ENCODE assay signal across 2 cellular contexts in the genomic region with DNA sequence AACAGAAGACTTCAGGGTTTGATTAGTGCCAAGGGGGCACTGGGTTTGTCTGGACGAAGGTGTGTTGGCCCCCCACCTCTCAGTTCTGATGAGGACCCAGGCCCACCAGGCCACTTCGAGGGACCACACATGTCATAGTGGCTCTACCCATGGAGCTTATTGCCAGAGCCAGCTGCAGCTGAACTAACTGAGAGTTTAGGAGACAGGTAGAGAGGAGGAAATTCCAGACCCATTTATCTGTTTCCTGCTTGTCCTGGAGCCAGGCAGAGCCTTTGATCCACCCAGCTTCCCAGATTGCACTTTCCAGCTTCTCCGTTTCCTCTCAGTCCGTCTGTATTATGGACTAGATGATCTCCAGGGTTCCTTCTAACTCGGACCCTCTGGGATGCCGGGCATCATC.
TF ChIP-seq lines count a peak whose summit lies in the region.

No MANE protein-coding gene starts in this region.

TF ChIP-seq in IMR-90, 13 proteins besides CTCF, POLR2A, EP300 and RAD21:
- TF ChIP-seq RFX5 (IDR thresholded peaks at IDR 0.05; ENCODE audit: low read depth, low read length) (no peak), CHD1 (IDR thresholded peaks at IDR 0.05; ENCODE audit: low read depth, low read length) (no peak), CEBPB (IDR thresholded peaks at IDR 0.05; ENCODE audit: low read depth, low read length) (no peak), NFE2L2 (IDR thresholded peaks at IDR 0.05; ENCODE audit: low read depth, low read length) (no peak), MAFK (IDR thresholded peaks at IDR 0.05; ENCODE audit: low read depth, low read length) (no peak), FOS (IDR thresholded peaks at IDR 0.05; ENCODE audit: low read depth, low read length) (no peak), SMC3 (IDR thresholded peaks at IDR 0.05; ENCODE audit: low read depth, low read length) (no peak), RCOR1 (IDR thresholded peaks at IDR 0.05; ENCODE audit: insufficient replicate concordance, low read length) (no peak), MXI1 (IDR thresholded peaks at IDR 0.05; ENCODE audit: borderline replicate concordance, low read depth, low read length) (no peak), MAZ (IDR thresholded peaks at IDR 0.05; ENCODE audit: borderline replicate concordance, low read depth, low read length) (no peak), BHLHE40 (IDR thresholded peaks at IDR 0.05; ENCODE audit: low read depth, low read length) (no peak)
- TF ChIP-seq, protein P1, sequence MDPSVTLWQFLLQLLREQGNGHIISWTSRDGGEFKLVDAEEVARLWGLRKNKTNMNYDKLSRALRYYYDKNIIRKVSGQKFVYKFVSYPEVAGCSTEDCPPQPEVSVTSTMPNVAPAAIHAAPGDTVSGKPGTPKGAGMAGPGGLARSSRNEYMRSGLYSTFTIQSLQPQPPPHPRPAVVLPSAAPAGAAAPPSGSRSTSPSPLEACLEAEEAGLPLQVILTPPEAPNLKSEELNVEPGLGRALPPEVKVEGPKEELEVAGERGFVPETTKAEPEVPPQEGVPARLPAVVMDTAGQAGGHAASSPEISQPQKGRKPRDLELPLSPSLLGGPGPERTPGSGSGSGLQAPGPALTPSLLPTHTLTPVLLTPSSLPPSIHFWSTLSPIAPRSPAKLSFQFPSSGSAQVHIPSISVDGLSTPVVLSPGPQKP (IDR thresholded peaks at IDR 0.05; ENCODE audit: borderline replicate concordance, low read depth, low read length): no peak
- TF ChIP-seq, protein P2, sequence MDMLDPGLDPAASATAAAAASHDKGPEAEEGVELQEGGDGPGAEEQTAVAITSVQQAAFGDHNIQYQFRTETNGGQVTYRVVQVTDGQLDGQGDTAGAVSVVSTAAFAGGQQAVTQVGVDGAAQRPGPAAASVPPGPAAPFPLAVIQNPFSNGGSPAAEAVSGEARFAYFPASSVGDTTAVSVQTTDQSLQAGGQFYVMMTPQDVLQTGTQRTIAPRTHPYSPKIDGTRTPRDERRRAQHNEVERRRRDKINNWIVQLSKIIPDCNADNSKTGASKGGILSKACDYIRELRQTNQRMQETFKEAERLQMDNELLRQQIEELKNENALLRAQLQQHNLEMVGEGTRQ (IDR thresholded peaks at IDR 0.05; ENCODE audit: low read depth, low read length): no peak

TF ChIP-seq in GM12878, 131 proteins besides CTCF, POLR2A, EP300 and RAD21:
- TF ChIP-seq, protein P3, sequence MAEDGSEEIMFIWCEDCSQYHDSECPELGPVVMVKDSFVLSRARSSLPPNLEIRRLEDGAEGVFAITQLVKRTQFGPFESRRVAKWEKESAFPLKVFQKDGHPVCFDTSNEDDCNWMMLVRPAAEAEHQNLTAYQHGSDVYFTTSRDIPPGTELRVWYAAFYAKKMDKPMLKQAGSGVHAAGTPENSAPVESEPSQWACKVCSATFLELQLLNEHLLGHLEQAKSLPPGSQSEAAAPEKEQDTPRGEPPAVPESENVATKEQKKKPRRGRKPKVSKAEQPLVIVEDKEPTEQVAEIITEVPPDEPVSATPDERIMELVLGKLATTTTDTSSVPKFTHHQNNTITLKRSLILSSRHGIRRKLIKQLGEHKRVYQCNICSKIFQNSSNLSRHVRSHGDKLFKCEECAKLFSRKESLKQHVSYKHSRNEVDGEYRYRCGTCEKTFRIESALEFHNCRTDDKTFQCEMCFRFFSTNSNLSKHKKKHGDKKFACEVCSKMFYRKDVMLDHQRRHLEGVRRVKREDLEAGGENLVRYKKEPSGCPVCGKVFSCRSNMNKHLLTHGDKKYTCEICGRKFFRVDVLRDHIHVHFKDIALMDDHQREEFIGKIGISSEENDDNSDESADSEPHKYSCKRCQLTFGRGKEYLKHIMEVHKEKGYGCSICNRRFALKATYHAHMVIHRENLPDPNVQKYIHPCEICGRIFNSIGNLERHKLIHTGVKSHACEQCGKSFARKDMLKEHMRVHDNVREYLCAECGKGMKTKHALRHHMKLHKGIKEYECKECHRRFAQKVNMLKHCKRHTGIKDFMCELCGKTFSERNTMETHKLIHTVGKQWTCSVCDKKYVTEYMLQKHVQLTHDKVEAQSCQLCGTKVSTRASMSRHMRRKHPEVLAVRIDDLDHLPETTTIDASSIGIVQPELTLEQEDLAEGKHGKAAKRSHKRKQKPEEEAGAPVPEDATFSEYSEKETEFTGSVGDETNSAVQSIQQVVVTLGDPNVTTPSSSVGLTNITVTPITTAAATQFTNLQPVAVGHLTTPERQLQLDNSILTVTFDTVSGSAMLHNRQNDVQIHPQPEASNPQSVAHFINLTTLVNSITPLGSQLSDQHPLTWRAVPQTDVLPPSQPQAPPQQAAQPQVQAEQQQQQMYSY (CRISPR knock-in tag; IDR thresholded peaks at IDR 0.05): no peak
- TF ChIP-seq POLR2AphosphoS5 (IDR thresholded peaks at IDR 0.05; ENCODE audit: low read length) (no peak), CREB1 (IDR thresholded peaks at IDR 0.05; ENCODE audit: low read depth) (no peak), CHD2 (IDR thresholded peaks at IDR 0.05; ENCODE audit: borderline replicate concordance, low read depth, low read length) (no peak), ESRRA (IDR thresholded peaks at IDR 0.05; ENCODE audit: low read length) (no peak), YY1 (IDR thresholded peaks at IDR 0.05; ENCODE audit: low read depth, low read length) (no peak), STAT1 (conservative IDR thresholded peaks at IDR 0.05) (no peak), WRNIP1 (IDR thresholded peaks at IDR 0.05; ENCODE audit: borderline replicate concordance, low read depth, low read length) (no peak), EGR1 (IDR thresholded peaks at IDR 0.05; ENCODE audit: borderline replicate concordance in 1 of 2, low read depth in 2 of 2, low read length in 2 of 2) (no peak), FOXK2 (IDR thresholded peaks at IDR 0.05) (no peak), ZNF24 (IDR thresholded peaks at IDR 0.05) (no peak), STAT3 (IDR thresholded peaks at IDR 0.05; ENCODE audit: low read depth, low read length) (no peak), NFXL1 (IDR thresholded peaks at IDR 0.05; ENCODE audit: borderline replicate concordance) (no peak), NR2C2 (IDR thresholded peaks at IDR 0.05; ENCODE audit: borderline replicate concordance, control insufficient read depth, insufficient read length, low read depth) (no peak), EZH2 (IDR thresholded peaks at IDR 0.05; ENCODE audit: borderline replicate concordance, control insufficient read depth, low read depth, low read length) (no peak), MTA3 (IDR thresholded peaks at IDR 0.05; ENCODE audit: borderline replicate concordance, low read length) (no peak)
- TF ChIP-seq, protein P4, sequence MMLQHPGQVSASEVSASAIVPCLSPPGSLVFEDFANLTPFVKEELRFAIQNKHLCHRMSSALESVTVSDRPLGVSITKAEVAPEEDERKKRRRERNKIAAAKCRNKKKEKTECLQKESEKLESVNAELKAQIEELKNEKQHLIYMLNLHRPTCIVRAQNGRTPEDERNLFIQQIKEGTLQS (IDR thresholded peaks at IDR 0.05; ENCODE audit: borderline replicate concordance, extremely low read depth, low read depth, low read length): no peak
- TF ChIP-seq, protein P5, sequence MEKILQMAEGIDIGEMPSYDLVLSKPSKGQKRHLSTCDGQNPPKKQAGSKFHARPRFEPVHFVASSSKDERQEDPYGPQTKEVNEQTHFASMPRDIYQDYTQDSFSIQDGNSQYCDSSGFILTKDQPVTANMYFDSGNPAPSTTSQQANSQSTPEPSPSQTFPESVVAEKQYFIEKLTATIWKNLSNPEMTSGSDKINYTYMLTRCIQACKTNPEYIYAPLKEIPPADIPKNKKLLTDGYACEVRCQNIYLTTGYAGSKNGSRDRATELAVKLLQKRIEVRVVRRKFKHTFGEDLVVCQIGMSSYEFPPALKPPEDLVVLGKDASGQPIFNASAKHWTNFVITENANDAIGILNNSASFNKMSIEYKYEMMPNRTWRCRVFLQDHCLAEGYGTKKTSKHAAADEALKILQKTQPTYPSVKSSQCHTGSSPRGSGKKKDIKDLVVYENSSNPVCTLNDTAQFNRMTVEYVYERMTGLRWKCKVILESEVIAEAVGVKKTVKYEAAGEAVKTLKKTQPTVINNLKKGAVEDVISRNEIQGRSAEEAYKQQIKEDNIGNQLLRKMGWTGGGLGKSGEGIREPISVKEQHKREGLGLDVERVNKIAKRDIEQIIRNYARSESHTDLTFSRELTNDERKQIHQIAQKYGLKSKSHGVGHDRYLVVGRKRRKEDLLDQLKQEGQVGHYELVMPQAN (conservative IDR thresholded peaks at IDR 0.05): no peak
- TF ChIP-seq, protein P6, sequence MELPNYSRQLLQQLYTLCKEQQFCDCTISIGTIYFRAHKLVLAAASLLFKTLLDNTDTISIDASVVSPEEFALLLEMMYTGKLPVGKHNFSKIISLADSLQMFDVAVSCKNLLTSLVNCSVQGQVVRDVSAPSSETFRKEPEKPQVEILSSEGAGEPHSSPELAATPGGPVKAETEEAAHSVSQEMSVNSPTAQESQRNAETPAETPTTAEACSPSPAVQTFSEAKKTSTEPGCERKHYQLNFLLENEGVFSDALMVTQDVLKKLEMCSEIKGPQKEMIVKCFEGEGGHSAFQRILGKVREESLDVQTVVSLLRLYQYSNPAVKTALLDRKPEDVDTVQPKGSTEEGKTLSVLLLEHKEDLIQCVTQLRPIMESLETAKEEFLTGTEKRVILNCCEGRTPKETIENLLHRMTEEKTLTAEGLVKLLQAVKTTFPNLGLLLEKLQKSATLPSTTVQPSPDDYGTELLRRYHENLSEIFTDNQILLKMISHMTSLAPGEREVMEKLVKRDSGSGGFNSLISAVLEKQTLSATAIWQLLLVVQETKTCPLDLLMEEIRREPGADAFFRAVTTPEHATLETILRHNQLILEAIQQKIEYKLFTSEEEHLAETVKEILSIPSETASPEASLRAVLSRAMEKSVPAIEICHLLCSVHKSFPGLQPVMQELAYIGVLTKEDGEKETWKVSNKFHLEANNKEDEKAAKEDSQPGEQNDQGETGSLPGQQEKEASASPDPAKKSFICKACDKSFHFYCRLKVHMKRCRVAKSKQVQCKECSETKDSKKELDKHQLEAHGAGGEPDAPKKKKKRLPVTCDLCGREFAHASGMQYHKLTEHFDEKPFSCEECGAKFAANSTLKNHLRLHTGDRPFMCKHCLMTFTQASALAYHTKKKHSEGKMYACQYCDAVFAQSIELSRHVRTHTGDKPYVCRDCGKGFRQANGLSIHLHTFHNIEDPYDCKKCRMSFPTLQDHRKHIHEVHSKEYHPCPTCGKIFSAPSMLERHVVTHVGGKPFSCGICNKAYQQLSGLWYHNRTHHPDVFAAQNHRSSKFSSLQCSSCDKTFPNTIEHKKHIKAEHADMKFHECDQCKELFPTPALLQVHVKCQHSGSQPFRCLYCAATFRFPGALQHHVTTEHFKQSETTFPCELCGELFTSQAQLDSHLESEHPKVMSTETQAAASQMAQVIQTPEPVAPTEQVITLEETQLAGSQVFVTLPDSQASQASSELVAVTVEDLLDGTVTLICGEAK (IDR thresholded peaks at IDR 0.05; ENCODE audit: borderline replicate concordance): no peak
- TF ChIP-seq, protein P7, sequence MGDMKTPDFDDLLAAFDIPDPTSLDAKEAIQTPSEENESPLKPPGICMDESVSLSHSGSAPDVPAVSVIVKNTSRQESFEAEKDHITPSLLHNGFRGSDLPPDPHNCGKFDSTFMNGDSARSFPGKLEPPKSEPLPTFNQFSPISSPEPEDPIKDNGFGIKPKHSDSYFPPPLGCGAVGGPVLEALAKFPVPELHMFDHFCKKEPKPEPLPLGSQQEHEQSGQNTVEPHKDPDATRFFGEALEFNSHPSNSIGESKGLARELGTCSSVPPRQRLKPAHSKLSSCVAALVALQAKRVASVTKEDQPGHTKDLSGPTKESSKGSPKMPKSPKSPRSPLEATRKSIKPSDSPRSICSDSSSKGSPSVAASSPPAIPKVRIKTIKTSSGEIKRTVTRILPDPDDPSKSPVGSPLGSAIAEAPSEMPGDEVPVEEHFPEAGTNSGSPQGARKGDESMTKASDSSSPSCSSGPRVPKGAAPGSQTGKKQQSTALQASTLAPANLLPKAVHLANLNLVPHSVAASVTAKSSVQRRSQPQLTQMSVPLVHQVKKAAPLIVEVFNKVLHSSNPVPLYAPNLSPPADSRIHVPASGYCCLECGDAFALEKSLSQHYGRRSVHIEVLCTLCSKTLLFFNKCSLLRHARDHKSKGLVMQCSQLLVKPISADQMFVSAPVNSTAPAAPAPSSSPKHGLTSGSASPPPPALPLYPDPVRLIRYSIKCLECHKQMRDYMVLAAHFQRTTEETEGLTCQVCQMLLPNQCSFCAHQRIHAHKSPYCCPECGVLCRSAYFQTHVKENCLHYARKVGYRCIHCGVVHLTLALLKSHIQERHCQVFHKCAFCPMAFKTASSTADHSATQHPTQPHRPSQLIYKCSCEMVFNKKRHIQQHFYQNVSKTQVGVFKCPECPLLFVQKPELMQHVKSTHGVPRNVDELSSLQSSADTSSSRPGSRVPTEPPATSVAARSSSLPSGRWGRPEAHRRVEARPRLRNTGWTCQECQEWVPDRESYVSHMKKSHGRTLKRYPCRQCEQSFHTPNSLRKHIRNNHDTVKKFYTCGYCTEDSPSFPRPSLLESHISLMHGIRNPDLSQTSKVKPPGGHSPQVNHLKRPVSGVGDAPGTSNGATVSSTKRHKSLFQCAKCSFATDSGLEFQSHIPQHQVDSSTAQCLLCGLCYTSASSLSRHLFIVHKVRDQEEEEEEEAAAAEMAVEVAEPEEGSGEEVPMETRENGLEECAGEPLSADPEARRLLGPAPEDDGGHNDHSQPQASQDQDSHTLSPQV (IDR thresholded peaks at IDR 0.05): no peak
